In genomic region chr2:199704358-199705238, GRCh38 we compare ENCODE assay signal across 8 cellular contexts.
A peak's percentile ranks its signal among the peaks of the same experiment; 100 is the strongest.
DNase-seq lines count a peak whose midpoint lies in the region; ATAC-seq and TF ChIP-seq lines count a peak whose summit lies in the region.

No MANE protein-coding gene starts in this region.

- peak; percentile 61 for DNase-seq in Calu3
- peak; percentile 32 for DNase-seq in NCI-H1092 treated with DMSO at 0.1 percent for 48 hours (lab: John Stamatoyannopoulos, UW)
- no peak for DNase-seq in activated B cell treated with CpG ODN at 0.5 μM for 24 hours
- no peak for DNase-seq in left ventricle myocardium superior
- peak; percentile 26 to 27 for DNase-seq in thyroid gland

- ATAC-seq in GM19351 (IDR thresholded peaks at IDR 0.05; ENCODE audit: unreplicated experiment): peak; percentile 72
- peak; percentile 47 for ATAC-seq in activated B cell treated with CpG ODN at 0.5 μM for 24 hours (ENCODE audit: low read depth)
- peak; percentile 46 for ATAC-seq in left ventricle myocardium superior
- ATAC-seq in HG03457 (IDR thresholded peaks at IDR 0.05; ENCODE audit: unreplicated experiment): no peak
- ATAC-seq in HG03045 (IDR thresholded peaks at IDR 0.05; ENCODE audit: unreplicated experiment): no peak

- H3K27ac Mint-ChIP-seq in Calu3 (ENCODE audit: unreplicated experiment): no peak overlapping the region
- H3K27ac Mint-ChIP-seq in activated B cell treated with CpG ODN at 0.5 μM for 24 hours: no peak overlapping the region

- H3K36me3 Mint-ChIP-seq in Calu3 (ENCODE audit: insufficient read depth, unreplicated experiment): no peaks in the 10 kb centered on the region
- no peaks in the 10 kb centered on the region for H3K36me3 Mint-ChIP-seq in activated B cell treated with CpG ODN at 0.5 μM for 24 hours (ENCODE audit: low read depth)

- H3K4me3 Mint-ChIP-seq in Calu3 (ENCODE audit: low read depth, unreplicated experiment): no peak overlapping the region
- H3K4me3 Mint-ChIP-seq in activated B cell treated with CpG ODN at 0.5 μM for 24 hours: no peak overlapping the region

- POLR2A ChIA-PET in activated B cell treated with CpG ODN at 0.5 μM for 24 hours (lab: Charles Lee): no interaction called here

- 97 to 100% methylated on average over 1 of the region's 1 CpG for WGBS in thyroid gland, 2 donors

- H3K27me3 Mint-ChIP-seq in Calu3 (ENCODE audit: unreplicated experiment): peaks cover 7% of the 10 kb centered on the region
- peaks cover 2% of the 10 kb centered on the region for H3K27me3 Mint-ChIP-seq in activated B cell treated with CpG ODN at 0.5 μM for 24 hours

- TF ChIP-seq CTCF in Calu3 (IDR thresholded peaks at IDR 0.05; ENCODE audit: unreplicated experiment) (peak; percentile 78), activated B cell treated with CpG ODN at 0.5 μM for 24 hours (IDR thresholded peaks at IDR 0.05) (no peak), thyroid gland (IDR thresholded peaks at IDR 0.05) (peak in 4 of 6 experiments; percentile 47 to 76 (median 60))

- CTCF ChIA-PET in Calu3 (lab: Charles Lee) (interaction anchor here (1.0 to 2.2 kb wide), 3 partner anchors 35 to 236 kb away, joined by 4 to 16 read pairs (median 4); no protein-coding TSS in a partner anchor), activated B cell treated with CpG ODN at 0.5 μM for 24 hours (lab: Charles Lee) (interaction anchor here (0.8 to 1.2 kb wide), 4 partner anchors 156 to 776 kb away, joined by 3 to 5 read pairs (median 4); no protein-coding TSS in a partner anchor)

- no peaks in the 10 kb centered on the region for H3K27me3 ChIP-seq in thyroid gland

- no peaks in the 10 kb centered on the region for H3K36me3 ChIP-seq in thyroid gland

- H3K4me3 ChIP-seq in thyroid gland (replicated peaks in 1 of 3): no peak overlapping the region

- no peaks in the 10 kb centered on the region for H3K4me1 ChIP-seq in thyroid gland

- no peak for TF ChIP-seq POLR2A in thyroid gland (IDR thresholded peaks at IDR 0.05)

- no peaks in the 10 kb centered on the region for H3K9me3 ChIP-seq in thyroid gland

- H3K9me3 Mint-ChIP-seq in Calu3 (ENCODE audit: low read depth, unreplicated experiment) (peaks cover 8% of the 10 kb centered on the region), activated B cell treated with CpG ODN at 0.5 μM for 24 hours (peaks cover 6% of the 10 kb centered on the region)

- BruUV-seq in Calu3 (replicated peaks; lab: Mats Ljungman, UMichigan): no TSS peak

- H3K4me1 Mint-ChIP-seq in Calu3 (ENCODE audit: low read depth, unreplicated experiment) (no peaks in the 10 kb centered on the region), activated B cell treated with CpG ODN at 0.5 μM for 24 hours (no peaks in the 10 kb centered on the region)

- intact Hi-C loops in Calu3 (cut with micrococcal nuclease; ENCODE audit: unreplicated experiment): loop anchor here (1.0 kb wide), 3 partner anchors 35 to 236 kb away; no protein-coding TSS in a partner anchor
- intact Hi-C loops in activated B cell treated with CpG ODN at 0.5 μM for 24 hours (cut with micrococcal nuclease): loop anchor here (1.0 kb wide), 3 partner anchors 157 to 777 kb away; no protein-coding TSS in a partner anchor
- intact Hi-C loops in left ventricle myocardium superior (cut with micrococcal nuclease): no loop called here
- intact Hi-C loops in thyroid gland (cut with DNase I): loop anchor here (5.0 kb wide), 1 partner anchor 153 kb away; no protein-coding TSS in a partner anchor

- H3K27ac ChIP-seq in thyroid gland: no peak overlapping the region

Comparison
In these comparisons a context has a peak if more than half of its experiments do, and no peak if none do; other contexts are left out.
1. DNase-seq: peak in Calu3 (single experiment), NCI-H1092 treated with DMSO at 0.1 percent for 48 hours (single experiment) and thyroid gland (2 of 2); none in activated B cell treated with CpG ODN at 0.5 μM for 24 hours (single experiment) and left ventricle myocardium superior (single experiment).
2. ATAC-seq: peak in GM19351 (single experiment), activated B cell treated with CpG ODN at 0.5 μM for 24 hours (single experiment) and left ventricle myocardium superior (single experiment); none in HG03457 (single experiment) and HG03045 (single experiment).